In the genomic region with DNA sequence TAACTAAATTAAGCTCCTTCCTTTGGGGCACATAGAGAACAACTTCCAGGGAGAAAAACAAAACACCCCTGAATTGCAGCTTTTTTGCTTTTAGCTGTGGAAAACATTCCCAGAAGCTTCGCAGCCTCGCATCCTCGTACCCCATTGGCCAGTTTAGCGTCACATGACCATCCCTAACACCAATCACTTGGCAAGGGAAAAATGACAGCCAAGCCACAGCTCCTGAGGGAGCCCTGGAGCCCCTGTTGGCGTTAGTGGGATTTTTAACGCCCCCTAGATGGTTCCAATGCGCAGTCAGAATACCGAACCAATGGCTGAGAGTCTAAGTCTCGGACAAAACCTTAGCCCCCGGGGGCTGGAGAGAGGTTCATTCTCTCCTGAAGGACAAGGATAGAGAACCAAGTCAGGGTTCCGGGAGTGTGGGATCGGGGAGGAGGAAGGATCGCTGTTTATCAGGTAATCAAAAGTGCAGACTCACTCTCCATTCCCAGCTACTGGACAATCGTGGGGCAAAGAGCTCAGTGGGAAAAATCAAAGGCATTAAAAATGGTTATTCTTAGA, we compare ENCODE assay signal across 11 cellular contexts.
A peak's percentile ranks its signal among the peaks of the same experiment; 100 is the strongest.
DNase-seq lines count a peak whose midpoint lies in the region; ATAC-seq and TF ChIP-seq lines count a peak whose summit lies in the region.
"Had no signal": no experiment of that assay in that cellular context is flagged by ENCODE, and none has a peak within 500 bp of the region (broad histone marks: within the 10 kb centered on the region; RNA-seq: fewer than 3 reads in every experiment).

No MANE protein-coding gene starts in this region.

- H3K9me3 ChIP-seq in BLaER1 (no peaks in the 10 kb centered on the region), endodermal cell (ENCODE audit: control insufficient read depth, low read length) (no peaks in the 10 kb centered on the region), osteoblast (ENCODE audit: low read depth, low read length) (no peaks in the 10 kb centered on the region)

- peaks cover 3% of the 10 kb centered on the region for H3K27me3 Mint-ChIP-seq in endodermal cell (ENCODE audit: insufficient read depth)
- H3K27me3 Mint-ChIP-seq in activated naive CD8-positive, alpha-beta T cell treated with anti-CD3 and anti-CD28 coated beads, Interleukin-2, amount 50 U/mL, for 24 hours: no peaks in the 10 kb centered on the region
- H3K27me3 Mint-ChIP-seq: activated CD4-positive, alpha-beta memory T cell treated with anti-CD3 and anti-CD28 coated beads for 36 hours; CD4-positive, alpha-beta T cell had no signal

- H3K4me1 Mint-ChIP-seq in endodermal cell: peaks cover 31% of the 10 kb centered on the region
- H3K4me1 Mint-ChIP-seq in activated naive CD8-positive, alpha-beta T cell treated with anti-CD3 and anti-CD28 coated beads, Interleukin-2, amount 50 U/mL, for 24 hours: peaks cover 48% of the 10 kb centered on the region

- no peaks in the 10 kb centered on the region for H3K36me3 Mint-ChIP-seq in endodermal cell (ENCODE audit: low read depth)
- H3K36me3 Mint-ChIP-seq in activated naive CD8-positive, alpha-beta T cell treated with anti-CD3 and anti-CD28 coated beads, Interleukin-2, amount 50 U/mL, for 24 hours (ENCODE audit: low read depth): peaks cover 4% of the 10 kb centered on the region
- H3K36me3 Mint-ChIP-seq: activated CD4-positive, alpha-beta memory T cell treated with anti-CD3 and anti-CD28 coated beads for 36 hours had no signal

- H3K4me3 ChIP-seq in BLaER1 (no peak overlapping the region), endodermal cell (ENCODE audit: low read length) (no peak overlapping the region), osteoblast (ENCODE audit: insufficient read depth, low read length) (no peak overlapping the region)

- H3K9me3 Mint-ChIP-seq in endodermal cell: no peaks in the 10 kb centered on the region
- H3K9me3 Mint-ChIP-seq in activated naive CD8-positive, alpha-beta T cell treated with anti-CD3 and anti-CD28 coated beads, Interleukin-2, amount 50 U/mL, for 24 hours: no peaks in the 10 kb centered on the region
- H3K9me3 Mint-ChIP-seq: activated CD4-positive, alpha-beta memory T cell treated with anti-CD3 and anti-CD28 coated beads for 36 hours; CD4-positive, alpha-beta T cell had no signal

- H3K4me2 ChIP-seq in BLaER1 (0 out of 2 replicates have a peak overlapping the region, but pooled peaks have one; percentile 5), osteoblast (ENCODE audit: insufficient read depth, low read length) (peak overlapping the region; percentile 14)

- 0 out of 2 replicates have a peak overlapping the region, but pooled peaks have one; percentile 83 for H3K27ac ChIP-seq in BLaER1
- H3K27ac ChIP-seq in endodermal cell (ENCODE audit: low read depth, low read length): no peak overlapping the region
- H3K27ac ChIP-seq in osteoblast (ENCODE audit: low read depth, low read length): peak overlapping the region; percentile 97

- no peaks in the 10 kb centered on the region for H3K36me3 ChIP-seq in BLaER1
- H3K36me3 ChIP-seq in endodermal cell (ENCODE audit: control insufficient read depth, insufficient read depth, low read length): no peaks in the 10 kb centered on the region
- H3K36me3 ChIP-seq in osteoblast (ENCODE audit: insufficient read depth, low read length): no peaks in the 10 kb centered on the region

- H3K79me2 ChIP-seq in osteoblast (ENCODE audit: insufficient read depth, low read length): peaks cover 53% of the 10 kb centered on the region

- H3K27me3 ChIP-seq in BLaER1: no peaks in the 10 kb centered on the region
- H3K27me3 ChIP-seq in endodermal cell (ENCODE audit: control insufficient read depth, insufficient read depth, low read length, poor library complexity, severe bottlenecking): no peaks in the 10 kb centered on the region
- H3K27me3 ChIP-seq in osteoblast (ENCODE audit: insufficient read depth, low read length): no peaks in the 10 kb centered on the region

- H4K20me1 ChIP-seq in BLaER1: no peaks in the 10 kb centered on the region
- no peaks in the 10 kb centered on the region for H4K20me1 ChIP-seq in osteoblast (ENCODE audit: insufficient read depth, low read length)

- DNase-seq in NCI-H2227 treated with DMSO at 0.1 percent for 48 hours (lab: John Stamatoyannopoulos, UW): peak; percentile 79
- no peak for DNase-seq in endodermal cell
- peak; percentile 41 for DNase-seq in osteoblast (ENCODE audit: insufficient read length, low spot score, missing footprints)
- no peak for DNase-seq in activated naive CD8-positive, alpha-beta T cell treated with anti-CD3 and anti-CD28 coated beads, Interleukin-2, amount 50 U/mL, for 24 hours
- no peak for DNase-seq in SKM-1 treated with dmso at 0.1 percent for 144 hours (lab: John Stamatoyannopoulos, UW; ENCODE audit: unreplicated experiment)
- no peak for DNase-seq in UCSD-AML1 (lab: John Stamatoyannopoulos, UW; ENCODE audit: unreplicated experiment)
- DNase-seq: activated CD4-positive, alpha-beta memory T cell treated with anti-CD3 and anti-CD28 coated beads for 36 hours; CD4-positive, alpha-beta T cell; NCI-H1417 treated with DMSO at 0.1 percent for 48 hours had no signal

- TF ChIP-seq CTCF in endodermal cell (conservative IDR thresholded peaks at IDR 0.05) (peak; percentile 14), osteoblast (IDR thresholded peaks at IDR 0.05; ENCODE audit: extremely low read depth, low read depth, low read length) (no peak)

- WGBS in endodermal cell (ENCODE audit: insufficient coverage in 1 of 2, insufficient read length in 1 of 2), 2 experiments: 91 to 96% methylated on average over 12 to 14 of the region's 14 CpGs

- ATAC-seq in activated naive CD8-positive, alpha-beta T cell treated with anti-CD3 and anti-CD28 coated beads, Interleukin-2, amount 50 U/mL, for 24 hours: no peak
- ATAC-seq in HG02588 (IDR thresholded peaks at IDR 0.05; ENCODE audit: unreplicated experiment): no peak

- no peak overlapping the region for H3K4me3 Mint-ChIP-seq in endodermal cell
- no peak overlapping the region for H3K4me3 Mint-ChIP-seq in activated naive CD8-positive, alpha-beta T cell treated with anti-CD3 and anti-CD28 coated beads, Interleukin-2, amount 50 U/mL, for 24 hours
- H3K4me3 Mint-ChIP-seq: activated CD4-positive, alpha-beta memory T cell treated with anti-CD3 and anti-CD28 coated beads for 36 hours; CD4-positive, alpha-beta T cell had no signal

- peaks cover 99% of the 10 kb centered on the region for H3K4me1 ChIP-seq in BLaER1
- peaks cover 13% of the 10 kb centered on the region for H3K4me1 ChIP-seq in endodermal cell (ENCODE audit: control insufficient read depth, insufficient read depth, low read length)
- peaks cover 89% of the 10 kb centered on the region for H3K4me1 ChIP-seq in osteoblast (ENCODE audit: insufficient read depth, low read length)

- peak overlapping the region; percentile 23 for H2AFZ ChIP-seq in osteoblast (ENCODE audit: low read length)

- H3K9ac ChIP-seq in BLaER1 (no peak overlapping the region), endodermal cell (ENCODE audit: extremely low read depth, low read length, poor library complexity, severe bottlenecking) (no peak overlapping the region)

- no peak overlapping the region for H3K27ac Mint-ChIP-seq in endodermal cell
- H3K27ac Mint-ChIP-seq in activated naive CD8-positive, alpha-beta T cell treated with anti-CD3 and anti-CD28 coated beads, Interleukin-2, amount 50 U/mL, for 24 hours: no peak overlapping the region
- H3K27ac Mint-ChIP-seq: activated CD4-positive, alpha-beta memory T cell treated with anti-CD3 and anti-CD28 coated beads for 36 hours; CD4-positive, alpha-beta T cell had no signal

Comparison
In these comparisons a context has a peak if more than half of its experiments do, and no peak if none do; other contexts are left out.
1. DNase-seq: peak in NCI-H2227 treated with DMSO at 0.1 percent for 48 hours (single experiment) and osteoblast (single experiment); none in endodermal cell (single experiment), activated naive CD8-positive, alpha-beta T cell treated with anti-CD3 and anti-CD28 coated beads, Interleukin-2, amount 50 U/mL, for 24 hours (single experiment), SKM-1 treated with dmso at 0.1 percent for 144 hours (single experiment) and UCSD-AML1 (single experiment).